In the genomic region with DNA sequence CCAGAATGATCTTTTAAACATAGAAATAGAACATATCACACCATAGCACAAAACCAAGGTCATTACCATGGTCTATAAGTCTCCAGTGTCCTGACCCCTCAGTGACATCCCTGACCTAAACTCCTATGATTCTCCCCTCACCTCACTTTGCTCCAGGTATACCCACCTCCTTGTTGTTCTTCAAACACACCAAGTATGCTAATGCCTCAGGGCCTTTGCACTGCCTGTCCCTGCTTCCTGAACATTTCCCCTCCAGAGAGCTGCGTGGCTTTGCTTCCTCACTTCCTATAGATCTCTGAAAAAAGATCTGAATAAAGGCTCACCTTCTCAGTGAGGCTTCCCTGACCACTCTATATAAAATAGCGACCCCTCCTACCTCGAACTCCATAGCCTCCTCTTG, we compare ENCODE assay signal across 2 cellular contexts.
A peak's percentile ranks its signal among the peaks of the same experiment; 100 is the strongest.
TF ChIP-seq lines count a peak whose summit lies in the region.

No MANE protein-coding gene starts in this region.

TF ChIP-seq in GM23338, 12 proteins besides CTCF, POLR2A, EP300 and RAD21:
- TF ChIP-seq, protein P1, sequence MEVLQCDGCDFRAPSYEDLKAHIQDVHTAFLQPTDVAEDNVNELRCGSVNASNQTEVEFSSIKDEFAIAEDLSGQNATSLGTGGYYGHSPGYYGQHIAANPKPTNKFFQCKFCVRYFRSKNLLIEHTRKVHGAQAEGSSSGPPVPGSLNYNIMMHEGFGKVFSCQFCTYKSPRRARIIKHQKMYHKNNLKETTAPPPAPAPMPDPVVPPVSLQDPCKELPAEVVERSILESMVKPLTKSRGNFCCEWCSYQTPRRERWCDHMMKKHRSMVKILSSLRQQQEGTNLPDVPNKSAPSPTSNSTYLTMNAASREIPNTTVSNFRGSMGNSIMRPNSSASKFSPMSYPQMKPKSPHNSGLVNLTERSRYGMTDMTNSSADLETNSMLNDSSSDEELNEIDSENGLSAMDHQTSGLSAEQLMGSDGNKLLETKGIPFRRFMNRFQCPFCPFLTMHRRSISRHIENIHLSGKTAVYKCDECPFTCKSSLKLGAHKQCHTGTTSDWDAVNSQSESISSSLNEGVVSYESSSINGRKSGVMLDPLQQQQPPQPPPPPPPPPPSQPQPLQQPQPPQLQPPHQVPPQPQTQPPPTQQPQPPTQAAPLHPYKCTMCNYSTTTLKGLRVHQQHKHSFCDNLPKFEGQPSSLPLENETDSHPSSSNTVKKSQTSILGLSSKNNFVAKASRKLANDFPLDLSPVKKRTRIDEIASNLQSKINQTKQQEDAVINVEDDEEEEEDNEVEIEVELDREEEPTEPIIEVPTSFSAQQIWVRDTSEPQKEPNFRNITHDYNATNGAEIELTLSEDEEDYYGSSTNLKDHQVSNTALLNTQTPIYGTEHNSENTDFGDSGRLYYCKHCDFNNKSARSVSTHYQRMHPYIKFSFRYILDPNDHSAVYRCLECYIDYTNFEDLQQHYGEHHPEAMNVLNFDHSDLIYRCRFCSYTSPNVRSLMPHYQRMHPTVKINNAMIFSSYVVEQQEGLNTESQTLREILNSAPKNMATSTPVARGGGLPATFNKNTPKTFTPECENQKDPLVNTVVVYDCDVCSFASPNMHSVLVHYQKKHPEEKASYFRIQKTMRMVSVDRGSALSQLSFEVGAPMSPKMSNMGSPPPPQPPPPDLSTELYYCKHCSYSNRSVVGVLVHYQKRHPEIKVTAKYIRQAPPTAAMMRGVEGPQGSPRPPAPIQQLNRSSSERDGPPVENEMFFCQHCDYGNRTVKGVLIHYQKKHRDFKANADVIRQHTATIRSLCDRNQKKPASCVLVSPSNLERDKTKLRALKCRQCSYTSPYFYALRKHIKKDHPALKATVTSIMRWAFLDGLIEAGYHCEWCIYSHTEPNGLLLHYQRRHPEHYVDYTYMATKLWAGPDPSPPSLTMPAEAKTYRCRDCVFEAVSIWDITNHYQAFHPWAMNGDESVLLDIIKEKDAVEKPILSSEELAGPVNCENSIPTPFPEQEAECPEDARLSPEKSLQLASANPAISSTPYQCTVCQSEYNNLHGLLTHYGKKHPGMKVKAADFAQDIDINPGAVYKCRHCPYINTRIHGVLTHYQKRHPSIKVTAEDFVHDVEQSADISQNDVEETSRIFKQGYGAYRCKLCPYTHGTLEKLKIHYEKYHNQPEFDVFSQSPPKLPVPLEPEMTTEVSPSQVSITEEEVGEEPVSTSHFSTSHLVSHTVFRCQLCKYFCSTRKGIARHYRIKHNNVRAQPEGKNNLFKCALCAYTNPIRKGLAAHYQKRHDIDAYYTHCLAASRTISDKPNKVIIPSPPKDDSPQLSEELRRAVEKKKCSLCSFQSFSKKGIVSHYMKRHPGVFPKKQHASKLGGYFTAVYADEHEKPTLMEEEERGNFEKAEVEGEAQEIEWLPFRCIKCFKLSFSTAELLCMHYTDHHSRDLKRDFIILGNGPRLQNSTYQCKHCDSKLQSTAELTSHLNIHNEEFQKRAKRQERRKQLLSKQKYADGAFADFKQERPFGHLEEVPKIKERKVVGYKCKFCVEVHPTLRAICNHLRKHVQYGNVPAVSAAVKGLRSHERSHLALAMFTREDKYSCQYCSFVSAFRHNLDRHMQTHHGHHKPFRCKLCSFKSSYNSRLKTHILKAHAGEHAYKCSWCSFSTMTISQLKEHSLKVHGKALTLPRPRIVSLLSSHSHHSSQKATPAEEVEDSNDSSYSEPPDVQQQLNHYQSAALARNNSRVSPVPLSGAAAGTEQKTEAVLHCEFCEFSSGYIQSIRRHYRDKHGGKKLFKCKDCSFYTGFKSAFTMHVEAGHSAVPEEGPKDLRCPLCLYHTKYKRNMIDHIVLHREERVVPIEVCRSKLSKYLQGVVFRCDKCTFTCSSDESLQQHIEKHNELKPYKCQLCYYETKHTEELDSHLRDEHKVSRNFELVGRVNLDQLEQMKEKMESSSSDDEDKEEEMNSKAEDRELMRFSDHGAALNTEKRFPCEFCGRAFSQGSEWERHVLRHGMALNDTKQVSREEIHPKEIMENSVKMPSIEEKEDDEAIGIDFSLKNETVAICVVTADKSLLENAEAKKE (CRISPR knock-in tag; IDR thresholded peaks at IDR 0.05), result no peak
- TF ChIP-seq POLR2AphosphoS5 (IDR thresholded peaks at IDR 0.05; ENCODE audit: low read depth) (no peak), EZH2 (IDR thresholded peaks at IDR 0.05; ENCODE audit: low read depth, unreplicated experiment) (no peak), STAT1 (IDR thresholded peaks at IDR 0.05; ENCODE audit: unreplicated experiment) (no peak), CREB1 (CRISPR knock-in tag; IDR thresholded peaks at IDR 0.05; ENCODE audit: low read depth) (no peak), NANOG (IDR thresholded peaks at IDR 0.05; ENCODE audit: borderline replicate concordance) (no peak), EZH2phosphoT487 (IDR thresholded peaks at IDR 0.05; ENCODE audit: unreplicated experiment) (no peak), ZNF114 (CRISPR knock-in tag; IDR thresholded peaks at IDR 0.05) (no peak)
- TF ChIP-seq, protein P2, sequence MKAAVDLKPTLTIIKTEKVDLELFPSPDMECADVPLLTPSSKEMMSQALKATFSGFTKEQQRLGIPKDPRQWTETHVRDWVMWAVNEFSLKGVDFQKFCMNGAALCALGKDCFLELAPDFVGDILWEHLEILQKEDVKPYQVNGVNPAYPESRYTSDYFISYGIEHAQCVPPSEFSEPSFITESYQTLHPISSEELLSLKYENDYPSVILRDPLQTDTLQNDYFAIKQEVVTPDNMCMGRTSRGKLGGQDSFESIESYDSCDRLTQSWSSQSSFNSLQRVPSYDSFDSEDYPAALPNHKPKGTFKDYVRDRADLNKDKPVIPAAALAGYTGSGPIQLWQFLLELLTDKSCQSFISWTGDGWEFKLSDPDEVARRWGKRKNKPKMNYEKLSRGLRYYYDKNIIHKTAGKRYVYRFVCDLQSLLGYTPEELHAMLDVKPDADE (IDR thresholded peaks at IDR 0.05), result no peak

TF ChIP-seq in HepG2, 621 proteins besides CTCF, POLR2A, EP300 and RAD21:
- TF ChIP-seq KDM1A (CRISPR knock-in tag; IDR thresholded peaks at IDR 0.05) (0 out of 2 replicates have a peak, but pooled peaks have one; percentile 43), GPN1 (CRISPR knock-in tag; IDR thresholded peaks at IDR 0.05; ENCODE audit: borderline replicate concordance) (no peak), ZMYM3 (CRISPR knock-in tag; IDR thresholded peaks at IDR 0.05) (peak; percentile 86), ZSCAN29 (CRISPR knock-in tag; conservative IDR thresholded peaks at IDR 0.05) (no peak), NR1H2 (CRISPR knock-in tag; IDR thresholded peaks at IDR 0.05; ENCODE audit: borderline replicate concordance, low read depth) (no peak), GRHL1 (CRISPR knock-in tag; conservative IDR thresholded peaks at IDR 0.05) (no peak), RCOR2 (CRISPR knock-in tag; IDR thresholded peaks at IDR 0.05) (peak; percentile 60; the same call in 1 of the 2 replicates)
